In the genomic region with DNA sequence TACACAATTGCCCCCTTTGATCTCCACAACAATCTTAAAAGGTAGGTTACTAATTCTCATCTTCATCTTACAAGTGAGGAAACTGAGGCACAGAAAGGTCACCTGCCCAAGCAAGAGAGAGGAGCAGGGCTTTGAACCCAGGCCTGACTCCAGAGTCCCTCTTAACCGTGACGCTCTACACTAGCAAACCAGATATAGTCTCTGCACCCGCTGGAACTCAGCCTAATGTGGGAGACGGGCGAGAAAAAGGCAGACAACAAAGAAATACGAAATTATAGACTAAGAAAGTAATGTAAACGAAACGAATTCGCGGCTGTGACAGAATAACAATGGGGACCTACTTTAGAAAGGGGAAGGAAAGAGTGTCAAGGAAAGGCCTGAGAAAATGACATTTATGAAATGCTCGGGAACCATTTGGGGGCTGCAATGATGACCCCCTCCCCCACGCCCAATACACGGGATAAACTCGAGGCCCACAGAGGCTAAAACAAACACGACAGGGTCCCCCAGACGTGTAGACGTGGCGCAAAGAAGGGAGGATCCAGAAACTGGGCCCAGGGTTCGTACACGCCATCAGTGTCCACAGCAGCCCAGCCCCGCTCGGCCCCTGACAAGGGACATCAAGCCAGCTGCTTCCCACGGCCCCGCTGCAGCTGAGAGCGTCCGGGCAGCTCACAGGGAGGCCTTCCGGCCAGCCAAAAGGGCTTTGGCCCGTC, we compare ENCODE assay signal across 8 cellular contexts. TPM values are rescaled to one million over a fixed set of nuclear protein-coding genes. Genes with fewer than 3 reads are reported as not detected.
DNase-seq lines count a peak whose midpoint lies in the region; ATAC-seq and TF ChIP-seq lines count a peak whose summit lies in the region.

No MANE protein-coding gene starts in this region.

- POLR2A ChIA-PET in CD4-positive, alpha-beta T cell (lab: Charles Lee) = interaction anchor here (0.6 to 2.1 kb wide), 4 partner anchors 55 to 363 kb away, joined by 3 to 9 read pairs (median 5); partner anchors contain the start of genes EDEM2 and GGT7

- no peak for TF ChIP-seq CTCF in CD4-positive, alpha-beta T cell (IDR thresholded peaks at IDR 0.05)
- no peak for TF ChIP-seq CTCF in sigmoid colon (IDR thresholded peaks at IDR 0.05)

- H3K27ac Mint-ChIP-seq in CD4-positive, alpha-beta T cell = peak overlapping the region; percentile 83
- peak overlapping the region; percentile 86 for H3K27ac Mint-ChIP-seq in activated T-helper 2 cell treated with anti-CD3 and anti-CD28 coated beads, Interferon-gamma antibody, Interleukin-2, Interleukin-4, amounts not matched to agents 10 μg/mL and 5 μg/mL and 100 μg/mL, durations not matched to agents 14 hours and 24 hours and 36 hours

- DNase-seq in CD4-positive, alpha-beta T cell = peak in 1 of 10 experiments; percentile 1
- no peak for DNase-seq in activated T-helper 2 cell treated with anti-CD3 and anti-CD28 coated beads, Interferon-gamma antibody, Interleukin-2, Interleukin-4, amounts not matched to agents 10 μg/mL and 5 μg/mL and 100 μg/mL, durations not matched to agents 14 hours and 24 hours and 36 hours (ENCODE audit: low spot score)
- DNase-seq in right cardiac atrium = no peak
- no peak for DNase-seq in sigmoid colon
- DNase-seq in NCI-H2196 treated with DMSO at 0.1 percent for 48 hours (lab: John Stamatoyannopoulos, UW; ENCODE audit: unreplicated experiment) = no peak
- no peak for DNase-seq in SHP77 (lab: John Stamatoyannopoulos, UW)

- no peak for TF ChIP-seq EP300 in sigmoid colon (IDR thresholded peaks at IDR 0.05)

- no peaks in the 10 kb centered on the region for H3K27me3 ChIP-seq in CD4-positive, alpha-beta T cell (ENCODE audit: control insufficient read depth, insufficient read depth, low read length)
- H3K27me3 ChIP-seq in HUES6 (ENCODE audit: control insufficient read depth, insufficient read depth, low read length) (no peaks in the 10 kb centered on the region), right cardiac atrium (ENCODE audit: control insufficient read depth, insufficient read depth) (no peaks in the 10 kb centered on the region), sigmoid colon (no peaks in the 10 kb centered on the region)

- H3K4me3 Mint-ChIP-seq in CD4-positive, alpha-beta T cell = peak overlapping the region; percentile 91
- H3K4me3 Mint-ChIP-seq in activated T-helper 2 cell treated with anti-CD3 and anti-CD28 coated beads, Interferon-gamma antibody, Interleukin-2, Interleukin-4, amounts not matched to agents 10 μg/mL and 5 μg/mL and 100 μg/mL, durations not matched to agents 14 hours and 24 hours and 36 hours (ENCODE audit: low read depth) = peak overlapping the region; percentile 94

- H3K4me1 ChIP-seq in HUES6 (ENCODE audit: control insufficient read depth, insufficient read depth, low read length) (peaks cover 20% of the 10 kb centered on the region), right cardiac atrium (ENCODE audit: control insufficient read depth, insufficient read depth, low read length) (peaks cover 4% of the 10 kb centered on the region), sigmoid colon (peaks cover 0 to 48% (median 28%) of the 10 kb centered on the region in 4 donors)

- peak overlapping the region; percentile 84 for H3K9ac ChIP-seq in HUES6 (ENCODE audit: low read length)

- intact Hi-C loops in CD4-positive, alpha-beta T cell (cut with DNase I, micrococcal nuclease) = loop anchor here (2.0 to 10.0 kb wide), 9 partner anchors 55 to 1277 kb away; partner anchors contain the start of genes GGT7 (in 2 of the 2), ACSS2 (in 1 of the 2), AHCY (in 1 of the 2) and CHMP4B (in 1 of the 2)
- intact Hi-C loops in activated T-helper 2 cell treated with anti-CD3 and anti-CD28 coated beads, Interferon-gamma antibody, Interleukin-2, Interleukin-4, amounts not matched to agents 10 μg/mL and 5 μg/mL and 100 μg/mL, durations not matched to agents 14 hours and 24 hours and 36 hours (cut with micrococcal nuclease) = loop anchor here (2.0 to 10.0 kb wide), 8 partner anchors 55 to 860 kb away; partner anchors contain the start of genes ACSS2, EDEM2, GSS and MYH7B
- intact Hi-C loops in right cardiac atrium (cut with DNase I) (loop anchor here in 1 of 4 donors (5.0 kb wide), 1 partner anchor 115 kb away; no protein-coding TSS in a partner anchor), sigmoid colon (cut with DNase I) (loop anchor here (2.0 to 10.0 kb wide), 5 partner anchors 55 to 363 kb away; partner anchors contain the start of genes ACSS2, CEP250, EDEM2 and GSS)

- peaks cover 34% of the 10 kb centered on the region for H3K36me3 Mint-ChIP-seq in CD4-positive, alpha-beta T cell (ENCODE audit: low read depth)
- peaks cover 35% of the 10 kb centered on the region for H3K36me3 Mint-ChIP-seq in activated T-helper 2 cell treated with anti-CD3 and anti-CD28 coated beads, Interferon-gamma antibody, Interleukin-2, Interleukin-4, amounts not matched to agents 10 μg/mL and 5 μg/mL and 100 μg/mL, durations not matched to agents 14 hours and 24 hours and 36 hours (ENCODE audit: low read depth)

- no peaks in the 10 kb centered on the region for H3K27me3 Mint-ChIP-seq in CD4-positive, alpha-beta T cell
- H3K27me3 Mint-ChIP-seq in activated T-helper 2 cell treated with anti-CD3 and anti-CD28 coated beads, Interferon-gamma antibody, Interleukin-2, Interleukin-4, amounts not matched to agents 10 μg/mL and 5 μg/mL and 100 μg/mL, durations not matched to agents 14 hours and 24 hours and 36 hours (ENCODE audit: low read depth) = no peaks in the 10 kb centered on the region

- no peak for ATAC-seq in CD4-positive, alpha-beta T cell (ENCODE audit: poor library complexity)
- peak; percentile 29 for ATAC-seq in GM19438 (IDR thresholded peaks at IDR 0.05; ENCODE audit: low read depth, unreplicated experiment)
- no peak for ATAC-seq in right cardiac atrium

- H3K4me3 ChIP-seq in HUES6 (ENCODE audit: low read depth, low read length) (peak overlapping the region; percentile 93), right cardiac atrium (ENCODE audit: low read length) (peak overlapping the region; percentile 94), sigmoid colon (peak overlapping the region; percentile 59 to 97 (median 88))

- peak overlapping the region; percentile 72 for H3K27ac ChIP-seq in CD4-positive, alpha-beta T cell (ENCODE audit: low read depth, low read length)
- H3K27ac ChIP-seq in HUES6 (ENCODE audit: low read depth, low read length) (peak overlapping the region; percentile 81; the same call in 1 of the 2 replicates), right cardiac atrium (ENCODE audit: low read length) (peak overlapping the region; percentile 97), sigmoid colon (peak overlapping the region; percentile 82 to 97 (median 94))

- TF ChIP-seq POLR2A in sigmoid colon (IDR thresholded peaks at IDR 0.05) = no peak

- H3K9me3 Mint-ChIP-seq in CD4-positive, alpha-beta T cell = no peaks in the 10 kb centered on the region
- H3K9me3 Mint-ChIP-seq in activated T-helper 2 cell treated with anti-CD3 and anti-CD28 coated beads, Interferon-gamma antibody, Interleukin-2, Interleukin-4, amounts not matched to agents 10 μg/mL and 5 μg/mL and 100 μg/mL, durations not matched to agents 14 hours and 24 hours and 36 hours = no peaks in the 10 kb centered on the region

- peaks cover 57% of the 10 kb centered on the region for H3K4me1 Mint-ChIP-seq in CD4-positive, alpha-beta T cell (ENCODE audit: low read depth)
- H3K4me1 Mint-ChIP-seq in activated T-helper 2 cell treated with anti-CD3 and anti-CD28 coated beads, Interferon-gamma antibody, Interleukin-2, Interleukin-4, amounts not matched to agents 10 μg/mL and 5 μg/mL and 100 μg/mL, durations not matched to agents 14 hours and 24 hours and 36 hours (ENCODE audit: low read depth) = peaks cover 47% of the 10 kb centered on the region

- CTCF ChIA-PET in CD4-positive, alpha-beta T cell (lab: Charles Lee) = interaction anchor here (0.6 to 1.2 kb wide), 4 partner anchors 9 to 49 kb away, joined by 3 to 4 read pairs (median 3); no protein-coding TSS in a partner anchor

- under 1% methylated on average over 28 of the region's 28 CpGs for WGBS in right cardiac atrium
- WGBS in sigmoid colon, 2 donors = 0 to 1% methylated on average over 28 of the region's 28 CpGs

- H3K36me3 ChIP-seq in HUES6 (ENCODE audit: control insufficient read depth, insufficient read depth, low read length) (peaks cover 19% of the 10 kb centered on the region), sigmoid colon (peaks cover 0 to 12% (median 0%) of the 10 kb centered on the region in 4 donors)

- H3K9me3 ChIP-seq in CD4-positive, alpha-beta T cell (ENCODE audit: control insufficient read depth, low read length) = no peaks in the 10 kb centered on the region
- no peaks in the 10 kb centered on the region for H3K9me3 ChIP-seq in HUES6 (ENCODE audit: control insufficient read depth, insufficient read depth, low read depth, low read length)
- H3K9me3 ChIP-seq in right cardiac atrium (ENCODE audit: control insufficient read depth, low read length) = no peaks in the 10 kb centered on the region
- no peaks in the 10 kb centered on the region for H3K9me3 ChIP-seq in sigmoid colon

RNA-seq across cellular contexts. Expression of gene TRPC4AP, which starts 0.6 kb away (rescaled TPM):
- 10 to 100 TPM; 56.3 to 60.6 TPM for total RNA-seq in CD4-positive, alpha-beta T cell
- total RNA-seq in activated T-helper 2 cell treated with anti-CD3 and anti-CD28 coated beads, Interferon-gamma antibody, Interleukin-2, Interleukin-4, amounts not matched to agents 10 μg/mL and 5 μg/mL and 100 μg/mL, durations not matched to agents 14 hours and 24 hours and 36 hours = 52.3 and 52.4 TPM in 2 replicates
- total RNA-seq in right cardiac atrium (10 to 100 TPM; 34.3 to 44.6 (median 36.6) TPM), sigmoid colon (10 to 100 TPM; 41.8 to 61.8 (median 48.6) TPM)
- polyA plus RNA-seq in right cardiac atrium (29.1 TPM), sigmoid colon (10 to 100 TPM; 24.0 to 45.3 (median 26.8) TPM)

RNA-seq across cellular contexts. Expression of gene EDEM2, which starts 55.2 kb away (rescaled TPM):
- total RNA-seq in CD4-positive, alpha-beta T cell = 10 to 100 TPM; 12.2 to 12.6 TPM
- total RNA-seq in activated T-helper 2 cell treated with anti-CD3 and anti-CD28 coated beads, Interferon-gamma antibody, Interleukin-2, Interleukin-4, amounts not matched to agents 10 μg/mL and 5 μg/mL and 100 μg/mL, durations not matched to agents 14 hours and 24 hours and 36 hours = 25.5 and 25.7 TPM in 2 replicates
- 10 to 100 TPM; 15.1 to 25.9 (median 15.4) TPM for total RNA-seq in right cardiac atrium
- polyA plus RNA-seq in right cardiac atrium = 11.8 TPM
- total RNA-seq in sigmoid colon = 10 to 100 TPM in 1 of 4 donors, 1 to 10 TPM in 3; 8.4 to 14.3 (median 8.8) TPM
- 10 to 100 TPM; 10.8 to 24.9 (median 15.0) TPM for polyA plus RNA-seq in sigmoid colon
